27 cellular contexts compared by ENCODE assay signal in genomic region chr13:79295906-79296564, GRCh38.
DNase-seq lines count a peak whose midpoint lies in the region; ATAC-seq, FAIRE-seq and TF ChIP-seq lines count a peak whose summit lies in the region.
"Had no signal": no experiment of that assay in that cellular context is flagged by ENCODE, and none has a peak within 500 bp of the region (broad histone marks: within the 10 kb centered on the region; RNA-seq: fewer than 3 reads in every experiment).

No MANE protein-coding gene starts in this region.

- H3K4me3 ChIP-seq in bronchial epithelial cell (ENCODE audit: low read depth, low read length): no peak overlapping the region
- H3K4me3 ChIP-seq: smooth muscle cell, vagina had no signal

- ATAC-seq in HG02981 (IDR thresholded peaks at IDR 0.05; ENCODE audit: unreplicated experiment) (no peak), GM21576 (IDR thresholded peaks at IDR 0.05; ENCODE audit: unreplicated experiment) (no peak)
- ATAC-seq: activated CD8-positive, alpha-beta memory T cell treated with anti-CD3 and anti-CD28 coated beads, Interleukin-2, amount 10 ng/mL, durations not matched to agents 7 days and 5 days had no signal

- DNase-seq in ELR (ENCODE audit: low read depth) (peak; percentile 62), LHCN-M2 (ENCODE audit: low read depth) (peak; percentile 18), bronchial epithelial cell (ENCODE audit: low read depth) (peak; percentile 83), occipital lobe (lab: John Stamatoyannopoulos, UW) (peak; percentile 7), D721Med (ENCODE audit: insufficient read length, low spot score) (no peak), caudate nucleus (lab: John Stamatoyannopoulos, UW) (no peak)
- DNase-seq: activated CD4-positive, alpha-beta T cell treated with anti-CD3 and anti-CD28 coated beads, Interleukin-2, amount 50 U/mL, for 1 hour; activated CD8-positive, alpha-beta memory T cell treated with anti-CD3 and anti-CD28 coated beads, Interleukin-2, amount 10 ng/mL, durations not matched to agents 7 days and 5 days; activated naive CD4-positive, alpha-beta T cell treated with anti-CD3 and anti-CD28 coated beads, Interleukin-2, amount 50 U/mL, for 16 hours; C1 segment of cervical spinal cord; head of caudate nucleus; NCI-H1048; NCI-H187; NCI-H2171 treated with DMSO at 0.1 percent for 48 hours; NCI-H524 treated with DMSO at 0.1 percent for 48 hours; SK-N-SH; stimulated activated CD4-positive, alpha-beta T cell treated with anti-CD3 and anti-CD28 coated beads, Interleukin-2, amount 100 ng/mL, for 24 hours; substantia nigra; T-helper 2 cell had no signal

- FAIRE-seq in bronchial epithelial cell (lab: Jason Lieb, UNC) (no peak), D721Med (lab: Jason Lieb, UNC) (no peak)
- FAIRE-seq: HTR-8/SVneo, RCC 7860 had no signal

- no peaks in the 10 kb centered on the region for H3K36me3 ChIP-seq in bronchial epithelial cell (ENCODE audit: control insufficient read depth, insufficient read depth, low read length)
- H3K36me3 ChIP-seq: vagina had no signal

- no peak overlapping the region for H3K27ac ChIP-seq in caudate nucleus (ENCODE audit: low read depth, low read length)
- H3K27ac ChIP-seq: KMS-11, vagina, VCaP had no signal

- TF ChIP-seq CTCF in bronchial epithelial cell (IDR thresholded peaks at IDR 0.05; ENCODE audit: insufficient read depth, low read length, severe bottlenecking): no peak
- no peak for TF ChIP-seq CTCF in D721Med (IDR thresholded peaks at IDR 0.05; ENCODE audit: insufficient read depth, missing control alignments)

- no peaks in the 10 kb centered on the region for H3K27me3 ChIP-seq in bronchial epithelial cell (ENCODE audit: control insufficient read depth, insufficient read depth, low read length)
- H3K27me3 ChIP-seq: vagina had no signal

Comparison
In these comparisons a context has a peak if more than half of its experiments do, and no peak if none do; other contexts are left out.
1. DNase-seq: peak in ELR (single experiment), LHCN-M2 (single experiment), bronchial epithelial cell (single experiment) and occipital lobe (single experiment); none in D721Med (single experiment) and caudate nucleus (0 of 61).